Comparison of ENCODE assay signal across 14 cellular contexts in the genomic region with DNA sequence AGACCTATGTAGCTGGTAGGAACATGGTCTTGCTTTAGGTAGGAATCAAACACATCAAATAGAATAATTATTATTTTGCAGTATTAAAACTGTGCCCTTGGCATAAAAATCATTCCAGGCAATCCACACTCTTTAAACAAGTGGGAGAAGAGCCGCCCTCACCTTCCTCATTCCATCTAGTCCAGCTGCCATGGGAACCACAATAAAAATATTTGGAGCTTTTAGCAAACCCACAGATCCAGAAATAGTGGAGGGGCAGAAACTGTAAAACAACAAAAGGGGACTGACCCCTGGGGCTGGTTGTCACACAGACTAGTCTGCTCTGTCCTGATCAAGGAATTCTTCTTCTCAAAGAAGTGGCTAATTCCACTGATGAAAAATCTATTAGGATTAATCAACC.
DNase-seq lines count a peak whose midpoint lies in the region; ATAC-seq, FAIRE-seq and TF ChIP-seq lines count a peak whose summit lies in the region.
"Had no signal": no experiment of that assay in that cellular context is flagged by ENCODE, and none has a peak within 500 bp of the region (broad histone marks: within the 10 kb centered on the region; RNA-seq: fewer than 3 reads in every experiment).

No MANE protein-coding gene starts in this region.

- H3K9me3 ChIP-seq in SU-DHL-6 (ENCODE audit: insufficient read depth, low read length) = no peaks in the 10 kb centered on the region
- H3K9me3 ChIP-seq in iPS-18a (ENCODE audit: control insufficient read depth, low read depth, low read length) = no peaks in the 10 kb centered on the region

- H3K27ac Mint-ChIP-seq in activated naive CD4-positive, alpha-beta T cell treated with anti-CD3 and anti-CD28 coated beads for 36 hours = peak overlapping the region; percentile 83
- peak overlapping the region; percentile 84 for H3K27ac Mint-ChIP-seq in stimulated activated effector memory CD8-positive, alpha-beta T cell treated with anti-CD3 and anti-CD28 coated beads, Interleukin-12 subunit alpha, Interleukin-12 subunit beta, amount 100 ng/mL, for 72 hours

- H3K9me3 Mint-ChIP-seq in activated naive CD4-positive, alpha-beta T cell treated with anti-CD3 and anti-CD28 coated beads for 36 hours = no peaks in the 10 kb centered on the region
- H3K9me3 Mint-ChIP-seq in stimulated activated effector memory CD8-positive, alpha-beta T cell treated with anti-CD3 and anti-CD28 coated beads, Interleukin-12 subunit alpha, Interleukin-12 subunit beta, amount 100 ng/mL, for 72 hours = no peaks in the 10 kb centered on the region

- H3K36me3 ChIP-seq in SU-DHL-6 (ENCODE audit: low read length) = peaks cover 81% of the 10 kb centered on the region
- no peaks in the 10 kb centered on the region for H3K36me3 ChIP-seq in iPS-18a (ENCODE audit: control insufficient read depth, low read depth, low read length)

- peaks cover 33% of the 10 kb centered on the region for H3K79me2 ChIP-seq in SU-DHL-6 (ENCODE audit: insufficient read depth, low read length)

- H3K27ac ChIP-seq in SU-DHL-6 (ENCODE audit: low read depth, low read length) (peak overlapping the region; percentile 21; the same call in 1 of the 2 replicates), iPS-18a (ENCODE audit: low read length) (no peak overlapping the region)
- H3K27ac ChIP-seq: PC-9 had no signal

- H2AFZ ChIP-seq in SU-DHL-6 (ENCODE audit: low read depth, low read length, severe bottlenecking) = no peak overlapping the region
- H2AFZ ChIP-seq: PC-9 had no signal

- H3K9ac ChIP-seq in SU-DHL-6 (ENCODE audit: low read length) (no peak overlapping the region), iPS-18a (ENCODE audit: low read length) (no peak overlapping the region)

- H3K4me2 ChIP-seq in SU-DHL-6 (ENCODE audit: low read depth, low read length, poor library complexity, severe bottlenecking) = no peak overlapping the region
- H3K4me2 ChIP-seq: PC-9 had no signal

- H3K4me3 Mint-ChIP-seq in activated naive CD4-positive, alpha-beta T cell treated with anti-CD3 and anti-CD28 coated beads for 36 hours = no peak overlapping the region
- H3K4me3 Mint-ChIP-seq in stimulated activated effector memory CD8-positive, alpha-beta T cell treated with anti-CD3 and anti-CD28 coated beads, Interleukin-12 subunit alpha, Interleukin-12 subunit beta, amount 100 ng/mL, for 72 hours = no peak overlapping the region

- TF ChIP-seq CTCF in SU-DHL-6 (IDR thresholded peaks at IDR 0.05; ENCODE audit: insufficient read depth, low read length, poor library complexity, severe bottlenecking) = no peak

- FAIRE-seq in urothelium cell line (lab: Jason Lieb, UNC) = no peak

- peaks cover 78% of the 10 kb centered on the region for H3K36me3 Mint-ChIP-seq in activated naive CD4-positive, alpha-beta T cell treated with anti-CD3 and anti-CD28 coated beads for 36 hours (ENCODE audit: low read depth)
- peaks cover 30% of the 10 kb centered on the region for H3K36me3 Mint-ChIP-seq in stimulated activated effector memory CD8-positive, alpha-beta T cell treated with anti-CD3 and anti-CD28 coated beads, Interleukin-12 subunit alpha, Interleukin-12 subunit beta, amount 100 ng/mL, for 72 hours

- H3F3A ChIP-seq in SU-DHL-6 (ENCODE audit: insufficient read depth) = peaks cover 39% of the 10 kb centered on the region; the same call in 1 of the 2 replicates

- H3K4me3 ChIP-seq in SU-DHL-6 (ENCODE audit: insufficient read depth, low read length, poor library complexity, severe bottlenecking) (no peak overlapping the region), iPS-18a (ENCODE audit: low read length) (peak overlapping the region; percentile 6)
- H3K4me3 ChIP-seq: PC-9 had no signal

- H3K4me1 Mint-ChIP-seq in activated naive CD4-positive, alpha-beta T cell treated with anti-CD3 and anti-CD28 coated beads for 36 hours (ENCODE audit: low read depth) = peaks cover 84% of the 10 kb centered on the region
- peaks cover 80% of the 10 kb centered on the region for H3K4me1 Mint-ChIP-seq in stimulated activated effector memory CD8-positive, alpha-beta T cell treated with anti-CD3 and anti-CD28 coated beads, Interleukin-12 subunit alpha, Interleukin-12 subunit beta, amount 100 ng/mL, for 72 hours

- H3K27me3 Mint-ChIP-seq in activated naive CD4-positive, alpha-beta T cell treated with anti-CD3 and anti-CD28 coated beads for 36 hours (ENCODE audit: low read depth) = no peaks in the 10 kb centered on the region

- ATAC-seq in stimulated activated effector memory CD8-positive, alpha-beta T cell treated with anti-CD3 and anti-CD28 coated beads, Interleukin-12 subunit alpha, Interleukin-12 subunit beta, amount 100 ng/mL, for 72 hours = no peak

- CTCF ChIA-PET in activated naive CD4-positive, alpha-beta T cell treated with anti-CD3 and anti-CD28 coated beads for 36 hours (lab: Charles Lee) = interaction anchor here (0.7 to 2.6 kb wide), 8 partner anchors 10 to 177 kb away, joined by 3 to 8 read pairs (median 4); no protein-coding TSS in a partner anchor

- DNase-seq in activated naive CD4-positive, alpha-beta T cell treated with anti-CD3 and anti-CD28 coated beads for 36 hours = no peak
- no peak for DNase-seq in activated naive CD4-positive, alpha-beta T cell treated with anti-CD3 and anti-CD28 coated beads, Interleukin-2, amount 50 U/mL, for 16 hours
- no peak for DNase-seq in stimulated activated effector memory CD8-positive, alpha-beta T cell treated with anti-CD3 and anti-CD28 coated beads, Interleukin-12 subunit alpha, Interleukin-12 subunit beta, amount 100 ng/mL, for 72 hours (ENCODE audit: low spot score in 2 of 2)
- no peak for DNase-seq in urothelium cell line (ENCODE audit: low spot score)
- DNase-seq in SW480 (ENCODE audit: low spot score) = no peak
- no peak for DNase-seq in GOT3 (lab: John Stamatoyannopoulos, UW)
- DNase-seq: activated CD4-positive, alpha-beta T cell treated with anti-CD3 and anti-CD28 coated beads, Interleukin-2, amount 50 U/mL, for 48 hours; DND-41; mammary epithelial cell; NCI-H1092 treated with DMSO at 0.1 percent for 48 hours; NCI-H510A had no signal

- intact Hi-C loops in activated naive CD4-positive, alpha-beta T cell treated with anti-CD3 and anti-CD28 coated beads for 36 hours (cut with micrococcal nuclease) = no loop called here

- H3K9me2 ChIP-seq in SU-DHL-6 (replicated peaks; ENCODE audit: insufficient read depth, low read length) = no peaks in the 10 kb centered on the region

- peaks cover 42% of the 10 kb centered on the region for H3K4me1 ChIP-seq in iPS-18a (ENCODE audit: control insufficient read depth, low read depth, low read length)

- H4K20me1 ChIP-seq in SU-DHL-6 (ENCODE audit: low read depth, low read length) = no peaks in the 10 kb centered on the region

- H3K27me3 ChIP-seq in SU-DHL-6 (ENCODE audit: low read length) (no peaks in the 10 kb centered on the region), iPS-18a (ENCODE audit: control insufficient read depth, insufficient read depth, low read length) (no peaks in the 10 kb centered on the region)
